ENCODE assay signal across 18 cellular contexts in the genomic region with DNA sequence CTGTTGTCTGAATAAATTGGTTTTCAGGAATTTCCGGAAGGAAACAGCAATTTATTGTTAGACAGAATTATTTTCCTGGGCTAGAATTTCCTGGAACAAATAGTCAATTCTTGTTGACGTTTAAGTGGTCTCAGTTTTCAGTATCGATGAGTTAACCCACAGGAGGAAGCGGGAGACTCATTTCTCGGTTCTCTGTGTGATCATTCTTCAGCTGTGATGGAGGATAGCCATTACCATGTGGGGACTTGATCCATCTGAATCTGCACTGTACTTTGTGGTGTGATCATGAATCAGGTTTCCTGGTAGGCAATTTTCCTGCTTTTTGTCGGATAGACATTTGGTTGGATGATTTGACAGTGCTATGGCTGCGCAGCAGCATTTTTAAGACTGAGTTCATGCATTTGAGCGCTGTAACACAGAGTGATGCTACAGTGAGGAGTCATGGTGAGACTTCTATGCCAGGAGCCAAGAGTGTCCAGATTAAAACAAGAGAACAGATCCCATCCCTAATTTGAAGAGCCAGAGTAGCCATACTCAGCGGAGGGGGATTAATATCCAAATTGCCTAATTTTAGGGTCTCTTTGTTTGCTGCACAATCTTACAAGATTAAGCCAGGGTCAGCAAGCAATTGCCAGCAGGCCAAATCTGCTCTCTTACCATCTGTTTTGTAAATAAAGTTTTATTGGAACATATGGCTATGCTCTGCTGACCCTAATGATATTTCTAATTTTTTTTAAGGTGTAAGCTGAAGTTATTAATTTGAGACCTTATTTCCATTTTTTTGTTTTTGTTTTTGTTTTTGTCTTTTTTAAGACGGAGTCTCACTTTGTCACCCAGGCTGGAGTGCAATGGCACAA.
DNase-seq lines count a peak whose midpoint lies in the region; ATAC-seq and TF ChIP-seq lines count a peak whose summit lies in the region.
"Had no signal": no experiment of that assay in that cellular context is flagged by ENCODE, and none has a peak within 500 bp of the region (broad histone marks: within the 10 kb centered on the region; RNA-seq: fewer than 3 reads in every experiment).

No MANE protein-coding gene starts in this region.

- no peak for TF ChIP-seq CTCF in endodermal cell (conservative IDR thresholded peaks at IDR 0.05)

- H3K4me1 Mint-ChIP-seq in stimulated activated naive CD8-positive, alpha-beta T cell treated with anti-CD3 and anti-CD28 coated beads, Interleukin-15, amount 100 ng/mL, for 72 hours: peaks cover 11% of the 10 kb centered on the region
- peaks cover 5% of the 10 kb centered on the region for H3K4me1 Mint-ChIP-seq in endodermal cell

- no peak overlapping the region for H3K9ac ChIP-seq in endodermal cell (ENCODE audit: extremely low read depth, low read length, poor library complexity, severe bottlenecking)
- H3K9ac ChIP-seq: SK-N-SH had no signal

- peaks cover 15% of the 10 kb centered on the region for H3K36me3 Mint-ChIP-seq in endodermal cell (ENCODE audit: low read depth)
- H3K36me3 Mint-ChIP-seq: CD4-positive, CD25-positive, alpha-beta regulatory T cell had no signal

- no peaks in the 10 kb centered on the region for H3K36me3 ChIP-seq in endodermal cell (ENCODE audit: control insufficient read depth, insufficient read depth, low read length)

- peak; percentile 49 for ATAC-seq in stimulated activated naive CD8-positive, alpha-beta T cell treated with anti-CD3 and anti-CD28 coated beads, Interleukin-15, amount 100 ng/mL, for 72 hours
- no peak for ATAC-seq in stimulated activated naive CD8-positive, alpha-beta T cell treated with anti-CD3 and anti-CD28 coated beads, Interleukin-15, Interleukin-2, amounts not matched to agents 100 U/mL and 50 U/mL, for 24 hours
- ATAC-seq in HG02938 (IDR thresholded peaks at IDR 0.05; ENCODE audit: unreplicated experiment) (no peak), HG02798 (IDR thresholded peaks at IDR 0.05; ENCODE audit: poor library complexity, unreplicated experiment) (no peak)
- ATAC-seq: A549, Panc1 had no signal

- H3K9me3 ChIP-seq in endodermal cell (ENCODE audit: control insufficient read depth, low read length): peaks cover 22% of the 10 kb centered on the region
- H3K9me3 ChIP-seq: SK-N-SH had no signal

- H3K4me3 ChIP-seq in endodermal cell (ENCODE audit: low read length): no peak overlapping the region
- H3K4me3 ChIP-seq: A549 had no signal

- H3K27me3 Mint-ChIP-seq in stimulated activated naive CD8-positive, alpha-beta T cell treated with anti-CD3 and anti-CD28 coated beads, Interleukin-15, amount 100 ng/mL, for 72 hours: peaks cover 8% of the 10 kb centered on the region
- H3K27me3 Mint-ChIP-seq in endodermal cell (ENCODE audit: insufficient read depth): no peaks in the 10 kb centered on the region

- H3K4me3 Mint-ChIP-seq in stimulated activated naive CD8-positive, alpha-beta T cell treated with anti-CD3 and anti-CD28 coated beads, Interleukin-15, amount 100 ng/mL, for 72 hours: no peak overlapping the region
- H3K4me3 Mint-ChIP-seq in endodermal cell: peak overlapping the region; percentile 52
- H3K4me3 Mint-ChIP-seq: CD4-positive, CD25-positive, alpha-beta regulatory T cell had no signal

- H3K27ac ChIP-seq in endodermal cell (ENCODE audit: low read depth, low read length): no peak overlapping the region

- H3K27me3 ChIP-seq in endodermal cell (ENCODE audit: control insufficient read depth, insufficient read depth, low read length, poor library complexity, severe bottlenecking): no peaks in the 10 kb centered on the region

- no peaks in the 10 kb centered on the region for H3K9me3 Mint-ChIP-seq in stimulated activated naive CD8-positive, alpha-beta T cell treated with anti-CD3 and anti-CD28 coated beads, Interleukin-15, amount 100 ng/mL, for 72 hours
- peaks cover 20% of the 10 kb centered on the region for H3K9me3 Mint-ChIP-seq in endodermal cell

- WGBS in endodermal cell (ENCODE audit: insufficient coverage in 1 of 2, insufficient read length in 1 of 2), 2 experiments: 93 to 97% methylated on average over 9 to 10 of the region's 10 CpGs

- peaks cover 2% of the 10 kb centered on the region for H3K4me1 ChIP-seq in endodermal cell (ENCODE audit: control insufficient read depth, insufficient read depth, low read length)

- DNase-seq in stimulated activated naive CD8-positive, alpha-beta T cell treated with anti-CD3 and anti-CD28 coated beads, Interleukin-15, amount 100 ng/mL, for 72 hours: no peak
- DNase-seq in stimulated activated naive CD8-positive, alpha-beta T cell treated with anti-CD3 and anti-CD28 coated beads, Interleukin-15, Interleukin-2, amounts not matched to agents 100 U/mL and 50 U/mL, for 24 hours: no peak
- DNase-seq in NCI-H82 treated with DMSO at 0.1 percent for 48 hours (lab: John Stamatoyannopoulos, UW; ENCODE audit: unreplicated experiment) (peak; percentile 63), endodermal cell (no peak), NOMO-1 treated with DMSO at 0.1 percent for 48 hours (lab: John Stamatoyannopoulos, UW; ENCODE audit: unreplicated experiment) (no peak)
- DNase-seq: CD4-positive, CD25-positive, alpha-beta regulatory T cell; DMS79; Kasumi-1; NCI-H1417; NCI-H187; NCI-H446; NCI-H526; SIG-M5; SK-N-SH had no signal

- H3K27ac Mint-ChIP-seq in stimulated activated naive CD8-positive, alpha-beta T cell treated with anti-CD3 and anti-CD28 coated beads, Interleukin-15, amount 100 ng/mL, for 72 hours: no peak overlapping the region
- H3K27ac Mint-ChIP-seq in endodermal cell: no peak overlapping the region
- H3K27ac Mint-ChIP-seq: CD4-positive, CD25-positive, alpha-beta regulatory T cell had no signal
